Comparison of ENCODE assay signal across 8 cellular contexts in the genomic region with DNA sequence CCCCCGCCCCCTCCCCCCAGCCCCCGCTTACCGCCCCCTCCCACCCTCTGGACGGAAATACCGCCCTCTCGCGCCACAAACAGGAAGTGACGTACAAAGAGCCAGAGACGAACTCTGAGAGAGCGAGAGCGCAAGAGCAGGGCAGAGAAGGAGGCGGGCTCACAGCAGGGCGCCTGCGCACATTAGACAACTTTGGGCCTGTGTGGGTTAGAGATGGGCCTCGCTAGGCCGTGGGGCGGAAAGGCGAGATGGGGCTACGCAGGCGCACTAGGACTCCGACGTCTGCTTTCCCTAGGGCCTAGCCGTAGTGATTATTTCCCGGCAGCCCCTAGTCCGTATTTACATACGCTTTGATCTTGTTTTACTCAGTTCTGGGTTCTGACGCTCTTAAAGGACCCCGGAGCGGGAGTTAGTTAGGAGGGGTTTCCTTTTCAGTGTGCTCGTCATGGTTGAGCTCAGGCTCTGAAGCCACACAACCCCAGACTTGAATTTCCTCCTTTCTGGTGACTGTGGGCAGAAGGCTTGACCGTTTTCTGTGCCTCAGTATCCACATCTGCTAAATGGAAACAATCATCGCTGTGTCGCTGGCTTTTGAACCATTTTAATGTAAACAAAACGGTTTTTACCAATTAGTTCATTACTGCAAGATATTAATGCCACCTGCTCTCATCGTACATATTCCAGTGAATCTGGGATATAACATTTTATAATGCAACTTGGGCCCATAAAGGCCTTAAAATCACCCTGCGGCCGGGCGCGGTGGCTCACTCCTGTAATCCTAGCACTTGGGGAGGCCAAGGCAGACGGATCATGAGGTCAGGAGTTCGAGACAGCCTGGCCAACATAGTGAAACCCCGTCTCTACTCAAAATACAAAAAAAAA. TPM values are rescaled to one million over a fixed set of nuclear protein-coding genes. Genes with fewer than 3 reads are reported as not detected.
DNase-seq lines count a peak whose midpoint lies in the region; ATAC-seq, FAIRE-seq and TF ChIP-seq lines count a peak whose summit lies in the region.

No MANE protein-coding gene starts in this region.

- H3K27ac ChIP-seq in GM12878 (ENCODE audit: control insufficient read depth, insufficient read depth), result peak overlapping the region; percentile 91

- DNase-seq in activated CD8-positive, alpha-beta memory T cell treated with anti-CD3 and anti-CD28 coated beads for 1 hour (ENCODE audit: extremely low read depth in 1 of 2, low read depth in 1 of 2), result peak; percentile 92 to 98
- DNase-seq in activated CD8-positive, alpha-beta memory T cell treated with anti-CD3 and anti-CD28 coated beads for 24 hours, result no peak
- DNase-seq in NCI-H2029 treated with DMSO at 0.1 percent for 48 hours (lab: John Stamatoyannopoulos, UW) (peak; percentile 99), T1000 (lab: John Stamatoyannopoulos, UW) (peak; percentile 97), GM12878 (ENCODE audit: low read depth, low spot score) (peak; percentile 100), hypothalamus (lab: John Stamatoyannopoulos, UW) (peak in 50 of 51 donors; percentile 84 to 99 (median 97)), retina (peak; percentile 96)

- peak; percentile 81 for ATAC-seq in HG03025 (IDR thresholded peaks at IDR 0.05; ENCODE audit: low FRiP score, unreplicated experiment)
- peak; percentile 82 for ATAC-seq in GM12878

- H3K4me3 ChIP-seq in GM12878, result peak overlapping the region; percentile 63

- peaks cover 0 to 7% of the 10 kb centered on the region in 2 experiments; a peak in 2 of 4 replicates for H3K36me3 ChIP-seq in GM12878 (ENCODE audit: control insufficient read depth in 2 of 2, insufficient read depth in 2 of 2, low read length in 1 of 2)

- SMC1A ChIA-PET in GM12878 (lab: Charles Lee; ENCODE audit: uncharacterized antibody, unreplicated experiment), result interaction anchor here (0.6 to 1.4 kb wide), 4 partner anchors 9 to 130 kb away, joined by 3 read pairs; no protein-coding TSS in a partner anchor

- WGBS in GM12878 (ENCODE audit: insufficient coverage, insufficient replicate concordance, low lambda C conversion rate, missing lambda C conversion rate), result 5% methylated on average over 41 of the region's 42 CpGs

- TSS peak; percentile 94 for BruUV-seq in GM12878 (replicated peaks; lab: Mats Ljungman, UMichigan)

- TF ChIP-seq EP300 in GM12878 (IDR thresholded peaks at IDR 0.05; ENCODE audit: borderline replicate concordance in 1 of 2, control insufficient read depth in 1 of 2, low read depth in 2 of 2, low read length in 2 of 2), result 0 out of 4 replicates have a peak, but pooled peaks of 1 of the 2 experiments have one; percentile 15

- H3K9me3 ChIP-seq in GM12878 (replicated peaks; ENCODE audit: control insufficient read depth, insufficient read depth, low read length), result no peaks in the 10 kb centered on the region

- CTCF ChIA-PET in GM12878 (lab: Yijun Ruan, JAX), result interaction anchor here (0.6 to 1.0 kb wide), 3 partner anchors 63 to 122 kb away, joined by 3 to 4 read pairs (median 3); a partner anchor contains a TSS

- TF ChIP-seq RAD21 in GM12878 (IDR thresholded peaks at IDR 0.05; ENCODE audit: insufficient read depth, low read depth, low read length), result no peak

- H3K4me1 ChIP-seq in GM12878 (ENCODE audit: control insufficient read depth, insufficient read depth, low read length), result peaks cover 13% of the 10 kb centered on the region

- H2AFZ ChIP-seq in GM12878 (ENCODE audit: control insufficient read depth, low read depth, low read length), result peak overlapping the region; percentile 52

- RAD21 ChIA-PET in GM12878 (lab: Charles Lee; ENCODE audit: unreplicated experiment), result interaction anchor here (1.0 to 1.6 kb wide), 4 partner anchors 20 to 157 kb away, joined by 3 to 6 read pairs (median 4); no protein-coding TSS in a partner anchor

- intact Hi-C loops in GM12878 (cut with micrococcal nuclease; ENCODE audit: unreplicated experiment), result no loop called here

- POLR2A ChIA-PET in GM12878 (lab: Charles Lee), result interaction anchor here (0.7 to 1.3 kb wide), 7 partner anchors 11 to 493 kb away, joined by 3 to 7 read pairs (median 3); no protein-coding TSS in a partner anchor

- TF ChIP-seq POLR2A in GM12878 (IDR thresholded peaks at IDR 0.05; ENCODE audit: low read depth, low read length), result peak; percentile 11

- peak overlapping the region; percentile 43 for H3K4me2 ChIP-seq in GM12878 (ENCODE audit: control insufficient read depth, insufficient read depth)

- no peak for TF ChIP-seq CTCF in GM12878 (IDR thresholded peaks at IDR 0.05 in 2 of 3, conservative IDR thresholded peaks at IDR 0.05 in 1 of 3; ENCODE audit: control insufficient read depth in 2 of 3, extremely low read depth in 1 of 3, insufficient read depth in 1 of 3, low read depth in 3 of 3, low read length in 3 of 3)

- peak overlapping the region; percentile 87 for H3K9ac ChIP-seq in GM12878 (ENCODE audit: control insufficient read depth, insufficient read depth, low read length)

- no peaks in the 10 kb centered on the region for H3K27me3 ChIP-seq in GM12878 (replicated peaks in 1 of 2; ENCODE audit: control insufficient read depth in 2 of 2, insufficient read depth in 2 of 2, low read length in 1 of 2)

- in situ Hi-C loops in GM12878 (cut with MboI), result no loop called here

- FAIRE-seq in GM12878 (lab: Jason Lieb, UNC), result peak; percentile 98

- peaks cover under 1% of the 10 kb centered on the region; the same call in 1 of the 2 replicates for H4K20me1 ChIP-seq in GM12878 (ENCODE audit: control insufficient read depth, insufficient read depth)

- peaks cover 45% of the 10 kb centered on the region for H3K79me2 ChIP-seq in GM12878 (ENCODE audit: control insufficient read depth, insufficient read depth, low read length)

TF ChIP-seq in GM12878, 131 proteins besides CTCF, POLR2A, EP300 and RAD21 (continues in another document):
- TF ChIP-seq GABPA (IDR thresholded peaks at IDR 0.05; ENCODE audit: low read depth) (peak; percentile 87; the same call in 1 of the 2 replicates), CHD1 (IDR thresholded peaks at IDR 0.05; ENCODE audit: low read depth, low read length) (no peak), SMAD5 (IDR thresholded peaks at IDR 0.05; ENCODE audit: low read depth) (0 out of 2 replicates have a peak, but pooled peaks have one; percentile 55), SIX5 (IDR thresholded peaks at IDR 0.05; ENCODE audit: low read depth, low read length, severe bottlenecking) (no peak), POLR2AphosphoS5 (IDR thresholded peaks at IDR 0.05; ENCODE audit: low read length) (peak; percentile 74), GATAD2B (conservative IDR thresholded peaks at IDR 0.05; ENCODE audit: low read depth) (no peak)
- TF ChIP-seq, protein P1, sequence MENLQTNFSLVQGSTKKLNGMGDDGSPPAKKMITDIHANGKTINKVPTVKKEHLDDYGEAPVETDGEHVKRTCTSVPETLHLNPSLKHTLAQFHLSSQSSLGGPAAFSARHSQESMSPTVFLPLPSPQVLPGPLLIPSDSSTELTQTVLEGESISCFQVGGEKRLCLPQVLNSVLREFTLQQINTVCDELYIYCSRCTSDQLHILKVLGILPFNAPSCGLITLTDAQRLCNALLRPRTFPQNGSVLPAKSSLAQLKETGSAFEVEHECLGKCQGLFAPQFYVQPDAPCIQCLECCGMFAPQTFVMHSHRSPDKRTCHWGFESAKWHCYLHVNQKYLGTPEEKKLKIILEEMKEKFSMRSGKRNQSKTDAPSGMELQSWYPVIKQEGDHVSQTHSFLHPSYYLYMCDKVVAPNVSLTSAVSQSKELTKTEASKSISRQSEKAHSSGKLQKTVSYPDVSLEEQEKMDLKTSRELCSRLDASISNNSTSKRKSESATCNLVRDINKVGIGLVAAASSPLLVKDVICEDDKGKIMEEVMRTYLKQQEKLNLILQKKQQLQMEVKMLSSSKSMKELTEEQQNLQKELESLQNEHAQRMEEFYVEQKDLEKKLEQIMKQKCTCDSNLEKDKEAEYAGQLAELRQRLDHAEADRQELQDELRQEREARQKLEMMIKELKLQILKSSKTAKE (IDR thresholded peaks at IDR 0.05; ENCODE audit: low read depth, poor library complexity, severe bottlenecking), result peak; percentile 44

RNA-seq across cellular contexts. Expression of a gene that starts 0.4 kb away (rescaled TPM):
- total RNA-seq in GM12878 (2013; cell fraction: nucleolus; rRNA removed), result 225 and 245 TPM in 2 replicates
- 65.3 and 69.4 TPM in 2 replicates for total RNA-seq in GM12878 (2014; rRNA removed)
- total RNA-seq in GM12878 (2014; rRNA removed; fragmentation: Illumina TruSeq; extraction: Trizol), result 69.1 and 73.6 TPM in 2 replicates
- 154 and 158 TPM in 2 replicates for total RNA-seq in GM12878 (2021)
- 28.0 TPM for polyA plus RNA-seq in GM12878 (2011; ENCODE audit: low read depth)
- 88.6 and 185 TPM in 2 replicates for polyA plus RNA-seq in GM12878 (2011; rRNA removed)
- polyA plus RNA-seq in GM12878 (2011; cell fraction: cytosol; rRNA removed), result 170 and 190 TPM in 2 replicates
- polyA plus RNA-seq in GM12878 (2011; cell fraction: nucleus; rRNA removed), result 414 and 491 TPM in 2 replicates
- polyA plus RNA-seq in GM12878 (2012), result 90.9 and 106 TPM in 2 replicates
- polyA plus RNA-seq in GM12878 (2014; fragmentation: Illumina TruSeq; extraction: Trizol), result 67.5 and 136 TPM in 2 replicates
- polyA plus RNA-seq in GM12878 (2014; fragmentation: Nextera tagmentation; extraction: Ambion mirVana), result 1 to 10 TPM; 1.0 to 2.5 TPM
- 128 and 161 TPM in 2 replicates for polyA plus RNA-seq in GM12878 (2014; rRNA removed)
- polyA plus RNA-seq in GM12878 (2016; fragmentation: Nextera tagmentation; extraction: Ambion mirVana), result 10 to 100 TPM; 34.6 to 37.4 TPM
- 86.9 and 127 TPM in 2 replicates for polyA minus RNA-seq in GM12878 (2011; rRNA and poly(A)+ RNA removed)
- 49.3 and 54.7 TPM in 2 replicates for polyA minus RNA-seq in GM12878 (2011; cell fraction: cytosol; rRNA and poly(A)+ RNA removed)
- polyA minus RNA-seq in GM12878 (2011; cell fraction: nucleus; rRNA and poly(A)+ RNA removed), result 56.0 and 75.0 TPM in 2 replicates

RNA-seq across cellular contexts. Expression of a gene that starts 59.1 kb away (rescaled TPM):
- 0.56 TPM in 1 of 2 replicates, not detected in the other for total RNA-seq in GM12878 (2013; cell fraction: nucleolus; rRNA removed)
- 0.56 TPM in 1 of 2 replicates, not detected in the other for total RNA-seq in GM12878 (2014; rRNA removed)
- not detected in 2 replicates for total RNA-seq in GM12878 (2014; rRNA removed; fragmentation: Illumina TruSeq; extraction: Trizol)
- total RNA-seq in GM12878 (2021), result not detected in 2 replicates
- not detected for polyA plus RNA-seq in GM12878 (2011; ENCODE audit: low read depth)
- 0.05 TPM in 1 of 2 replicates, not detected in the other for polyA plus RNA-seq in GM12878 (2011; rRNA removed)
- polyA plus RNA-seq in GM12878 (2011; cell fraction: cytosol; rRNA removed), result 0.04 TPM in 1 of 2 replicates, not detected in the other
- polyA plus RNA-seq in GM12878 (2011; cell fraction: nucleus; rRNA removed), result 0.16 and 0.52 TPM in 2 replicates
- not detected in 2 replicates for polyA plus RNA-seq in GM12878 (2012)
- polyA plus RNA-seq in GM12878 (2014; fragmentation: Illumina TruSeq; extraction: Trizol), result 0.03 TPM in 1 of 2 replicates, not detected in the other
- not detected for polyA plus RNA-seq in GM12878 (2014; fragmentation: Nextera tagmentation; extraction: Ambion mirVana)
- polyA plus RNA-seq in GM12878 (2014; rRNA removed), result 0.04 TPM in 1 of 2 replicates, not detected in the other
- polyA plus RNA-seq in GM12878 (2016; fragmentation: Nextera tagmentation; extraction: Ambion mirVana), result not detected
- polyA minus RNA-seq in GM12878 (2011; rRNA and poly(A)+ RNA removed), result not detected in 2 replicates
- polyA minus RNA-seq in GM12878 (2011; cell fraction: cytosol; rRNA and poly(A)+ RNA removed), result not detected in 2 replicates
- not detected in 2 replicates for polyA minus RNA-seq in GM12878 (2011; cell fraction: nucleus; rRNA and poly(A)+ RNA removed)
